ENCODE assay signal across 9 cellular contexts in the genomic region with DNA sequence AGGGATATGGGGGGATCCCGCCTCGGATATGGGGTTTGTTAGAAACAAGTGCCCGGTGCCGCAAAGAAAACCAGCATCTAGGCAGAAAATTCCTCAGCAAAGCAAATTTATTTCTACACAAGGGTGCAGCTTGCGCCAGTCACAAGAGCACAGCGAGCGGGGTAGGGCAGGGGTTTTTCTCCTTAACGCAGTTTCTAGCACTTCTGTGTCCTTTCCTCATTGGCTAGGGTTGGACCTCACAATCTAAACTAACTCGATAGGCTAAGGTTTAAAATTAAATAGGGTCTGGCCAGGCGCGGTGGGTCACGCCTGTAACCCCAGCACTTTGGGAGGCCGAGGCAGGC. TPM values are rescaled to one million over a fixed set of nuclear protein-coding genes. Genes with fewer than 3 reads are reported as not detected.
DNase-seq lines count a peak whose midpoint lies in the region; ATAC-seq, FAIRE-seq and TF ChIP-seq lines count a peak whose summit lies in the region.
"Had no signal": no experiment of that assay in that cellular context is flagged by ENCODE, and none has a peak within 500 bp of the region (broad histone marks: within the 10 kb centered on the region; RNA-seq: fewer than 3 reads in every experiment).

No MANE protein-coding gene starts in this region.

- H3K27me3 ChIP-seq in bronchial epithelial cell (ENCODE audit: control insufficient read depth, insufficient read depth, low read length) (no peaks in the 10 kb centered on the region), testis (no peaks in the 10 kb centered on the region)

- no peaks in the 10 kb centered on the region for H3K4me1 ChIP-seq in testis

- H3K9me3 ChIP-seq in testis = no peaks in the 10 kb centered on the region

- 13 to 25% methylated on average over 13 of the region's 13 CpGs for WGBS in testis, 2 donors

- H3K36me3 ChIP-seq in bronchial epithelial cell (ENCODE audit: control insufficient read depth, insufficient read depth, low read length) (peaks cover 1% of the 10 kb centered on the region), testis (ENCODE audit: low read depth, missing control alignments) (no peaks in the 10 kb centered on the region)

- H3K27ac ChIP-seq in testis = peak overlapping the region; percentile 86

- ATAC-seq in HG03039 (IDR thresholded peaks at IDR 0.05; ENCODE audit: unreplicated experiment) (no peak), GM18498 (IDR thresholded peaks at IDR 0.05; ENCODE audit: unreplicated experiment) (no peak)

- no peak for FAIRE-seq in bronchial epithelial cell (lab: Jason Lieb, UNC)
- FAIRE-seq: TTC549 had no signal

- TF ChIP-seq CTCF in bronchial epithelial cell (IDR thresholded peaks at IDR 0.05; ENCODE audit: insufficient read depth, low read length, severe bottlenecking) = no peak
- TF ChIP-seq CTCF in testis (IDR thresholded peaks at IDR 0.05) = no peak

- peak; percentile 39 for DNase-seq in ELR (ENCODE audit: low read depth)
- DNase-seq in NCI-H146 treated with DMSO at 0.1 percent for 48 hours (lab: John Stamatoyannopoulos, UW; ENCODE audit: unreplicated experiment) = peak; percentile 31
- DNase-seq in bronchial epithelial cell (ENCODE audit: low read depth) = peak; percentile 56
- DNase-seq in left kidney (ENCODE audit: low read depth, low spot score) = peak; percentile 69
- DNase-seq in testis = no peak
- no peak for DNase-seq in cortex of kidney (lab: John Stamatoyannopoulos, UW)

- no peak for TF ChIP-seq POLR2A in testis (IDR thresholded peaks at IDR 0.05)

- peak overlapping the region; percentile 96 for H3K4me3 ChIP-seq in bronchial epithelial cell (ENCODE audit: low read depth, low read length)
- H3K4me3 ChIP-seq in testis = peak overlapping the region; percentile 96 to 98

- intact Hi-C loops in testis (cut with DNase I; ENCODE audit: low total_unique reads) = no loop called here

RNA-seq across cellular contexts. Expression of a gene that starts 0.6 kb away (rescaled TPM):
- total RNA-seq in bronchial epithelial cell = 9.0 and 11.3 TPM in 2 replicates
- 10 to 100 TPM; 14.1 to 16.7 TPM for total RNA-seq in testis
- polyA plus RNA-seq in testis (ENCODE audit: insufficient read depth, low read depth, low replicate concordance) = 11.3 TPM

RNA-seq across cellular contexts. Expression of a gene that starts 16.4 kb away (rescaled TPM):
- total RNA-seq in bronchial epithelial cell = 0.26 and 0.64 TPM in 2 replicates
- total RNA-seq in testis = 1 to 10 TPM in 1 of 2 donors, under 1 TPM in 1; 0.62 to 2.6 TPM
- polyA plus RNA-seq in testis (ENCODE audit: insufficient read depth, low read depth, low replicate concordance) = 1.2 TPM

RNA-seq across cellular contexts. Expression of a gene that starts 33.8 kb away (rescaled TPM):
- total RNA-seq in bronchial epithelial cell = 0.53 and 1.7 TPM in 2 replicates
- total RNA-seq in testis = 10 to 100 TPM; 17.1 to 20.1 TPM
- 5.9 TPM for polyA plus RNA-seq in testis (ENCODE audit: insufficient read depth, low read depth, low replicate concordance)

RNA-seq across cellular contexts. Expression of a gene that starts 47.9 kb away (rescaled TPM):
- 7.6 and 12.5 TPM in 2 replicates for total RNA-seq in bronchial epithelial cell
- total RNA-seq in testis = 10 to 100 TPM; 11.6 to 13.8 TPM
- 2.4 TPM for polyA plus RNA-seq in testis (ENCODE audit: insufficient read depth, low read depth, low replicate concordance)

Comparison
In these comparisons a context has a peak if more than half of its experiments do, and no peak if none do; other contexts are left out.
1. DNase-seq: peak in ELR (single experiment), NCI-H146 treated with DMSO at 0.1 percent for 48 hours (single experiment), bronchial epithelial cell (single experiment) and left kidney (single experiment); none in testis (single experiment) and cortex of kidney (single experiment).